ENCODE assay signal across 1 cellular context in the genomic region with DNA sequence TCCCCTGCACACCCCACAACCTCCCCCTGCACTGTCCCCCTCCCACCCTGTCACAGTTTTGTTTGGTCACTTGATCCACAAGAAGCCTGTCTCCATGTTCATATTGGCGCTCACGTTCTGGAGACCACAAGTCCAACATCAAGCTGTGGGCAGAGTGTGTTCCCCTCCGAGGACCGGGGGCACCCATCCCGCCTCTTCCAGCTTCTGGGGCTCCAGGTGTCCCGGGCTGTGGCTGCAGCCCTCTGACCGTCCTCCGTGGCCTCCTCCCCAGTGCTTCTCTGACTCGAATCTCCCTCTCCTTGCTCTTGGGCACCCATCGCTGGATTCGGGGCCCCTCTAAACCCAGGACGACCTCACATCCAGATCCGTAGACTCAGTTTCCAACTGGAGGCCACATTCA.
TF ChIP-seq lines count a peak whose summit lies in the region.

No MANE protein-coding gene starts in this region.

TF ChIP-seq in GM23338, 12 proteins besides CTCF, POLR2A, EP300 and RAD21:
- TF ChIP-seq ZNF462 (CRISPR knock-in tag; IDR thresholded peaks at IDR 0.05), result no peak
- no peak for TF ChIP-seq EZH2 (IDR thresholded peaks at IDR 0.05; ENCODE audit: low read depth, unreplicated experiment)
- no peak for TF ChIP-seq NANOG (IDR thresholded peaks at IDR 0.05; ENCODE audit: borderline replicate concordance)
- no peak for TF ChIP-seq EZH2phosphoT487 (IDR thresholded peaks at IDR 0.05; ENCODE audit: unreplicated experiment)
- TF ChIP-seq REST (IDR thresholded peaks at IDR 0.05; ENCODE audit: unreplicated experiment), result no peak
- TF ChIP-seq CREB1 (CRISPR knock-in tag; IDR thresholded peaks at IDR 0.05; ENCODE audit: low read depth), result no peak
- no peak for TF ChIP-seq JUNB (IDR thresholded peaks at IDR 0.05; ENCODE audit: unreplicated experiment)
- no peak for TF ChIP-seq ZNF331 (CRISPR knock-in tag; IDR thresholded peaks at IDR 0.05; ENCODE audit: low read depth)
- no peak for TF ChIP-seq ZNF114 (CRISPR knock-in tag; IDR thresholded peaks at IDR 0.05)
- TF ChIP-seq POLR2AphosphoS5 (IDR thresholded peaks at IDR 0.05; ENCODE audit: low read depth), result no peak
- TF ChIP-seq STAT1 (IDR thresholded peaks at IDR 0.05; ENCODE audit: unreplicated experiment), result no peak
- TF ChIP-seq, protein P1, sequence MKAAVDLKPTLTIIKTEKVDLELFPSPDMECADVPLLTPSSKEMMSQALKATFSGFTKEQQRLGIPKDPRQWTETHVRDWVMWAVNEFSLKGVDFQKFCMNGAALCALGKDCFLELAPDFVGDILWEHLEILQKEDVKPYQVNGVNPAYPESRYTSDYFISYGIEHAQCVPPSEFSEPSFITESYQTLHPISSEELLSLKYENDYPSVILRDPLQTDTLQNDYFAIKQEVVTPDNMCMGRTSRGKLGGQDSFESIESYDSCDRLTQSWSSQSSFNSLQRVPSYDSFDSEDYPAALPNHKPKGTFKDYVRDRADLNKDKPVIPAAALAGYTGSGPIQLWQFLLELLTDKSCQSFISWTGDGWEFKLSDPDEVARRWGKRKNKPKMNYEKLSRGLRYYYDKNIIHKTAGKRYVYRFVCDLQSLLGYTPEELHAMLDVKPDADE (IDR thresholded peaks at IDR 0.05), result no peak
